Comparison of ENCODE assay signal across 14 cellular contexts in the genomic region with DNA sequence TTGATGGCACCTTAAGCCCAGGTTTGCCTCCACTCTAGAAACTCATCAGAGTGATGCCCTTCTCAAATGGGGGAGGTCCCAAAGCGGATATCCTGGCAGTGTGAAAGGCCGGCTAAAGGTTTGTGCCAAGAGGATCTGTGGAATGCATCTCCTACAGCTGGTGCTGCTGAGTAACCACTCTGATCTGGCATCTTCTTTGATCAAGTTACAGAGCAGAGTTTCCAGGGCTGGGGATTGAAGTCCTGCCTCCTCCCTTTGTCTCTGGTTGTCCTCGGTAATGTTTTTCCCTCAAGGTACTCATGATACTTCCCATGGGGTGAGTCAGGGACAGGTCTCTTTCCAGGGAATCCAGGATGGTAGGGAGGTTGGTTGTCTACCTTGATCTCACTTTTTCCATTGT. TPM values are rescaled to one million over a fixed set of nuclear protein-coding genes. Genes with fewer than 3 reads are reported as not detected.
"Had no signal": no experiment of that assay in that cellular context is flagged by ENCODE, and none has a peak within 500 bp of the region (broad histone marks: within the 10 kb centered on the region; RNA-seq: fewer than 3 reads in every experiment).

No MANE protein-coding gene starts in this region.

- DNase-seq: activated B cell treated with CpG ODN at 0.5 μM for 24 hours; activated CD4-positive, alpha-beta T cell treated with anti-CD3 and anti-CD28 coated beads, Interleukin-2, amount 10 ng/mL, durations not matched to agents 7 days and 5 days; activated CD8-positive, alpha-beta memory T cell treated with anti-CD3 and anti-CD28 coated beads for 24 hours; activated naive CD4-positive, alpha-beta T cell; activated naive CD8-positive, alpha-beta T cell treated with anti-CD3 and anti-CD28 coated beads, Interleukin-2, amount 50 U/mL, for 24 hours; islet precursor cell; naive thymus-derived CD8-positive, alpha-beta T cell had no signal

- H3K27me3 ChIP-seq: ascending aorta had no signal

- H3K4me1 ChIP-seq: ascending aorta, parathyroid adenoma had no signal

- H2AFZ ChIP-seq: parathyroid adenoma had no signal

- H3K27ac ChIP-seq: ascending aorta, parathyroid adenoma had no signal

- H3K9me3 ChIP-seq: ascending aorta had no signal

- H3K79me2 ChIP-seq: parathyroid adenoma had no signal

- FAIRE-seq: colon, endothelial cell of umbilical vein, TTC549 had no signal

- H3K27ac Mint-ChIP-seq: activated B cell treated with CpG ODN at 0.5 μM for 24 hours; activated CD4-positive, alpha-beta T cell treated with anti-CD3 and anti-CD28 coated beads, Interleukin-2, amount 10 ng/mL, durations not matched to agents 7 days and 5 days; activated naive CD8-positive, alpha-beta T cell treated with anti-CD3 and anti-CD28 coated beads, Interleukin-2, amount 50 U/mL, for 24 hours; naive thymus-derived CD8-positive, alpha-beta T cell; stimulated activated memory B cell treated with anti-CD40 and anti-IgM and Interleukin-4, amounts not matched to agents 10 μg/mL and 1 μg/mL and 100 μg/mL, for 72 hours had no signal

- ATAC-seq: activated naive CD8-positive, alpha-beta T cell treated with anti-CD3 and anti-CD28 coated beads, Interleukin-2, amount 50 U/mL, for 24 hours; left lobe of liver; naive thymus-derived CD8-positive, alpha-beta T cell; stimulated activated memory B cell treated with anti-CD40 and anti-IgM and Interleukin-4, amounts not matched to agents 10 μg/mL and 1 μg/mL and 100 μg/mL, for 72 hours had no signal

- H3K4me1 Mint-ChIP-seq: activated B cell treated with CpG ODN at 0.5 μM for 24 hours; activated naive CD8-positive, alpha-beta T cell treated with anti-CD3 and anti-CD28 coated beads, Interleukin-2, amount 50 U/mL, for 24 hours; stimulated activated memory B cell treated with anti-CD40 and anti-IgM and Interleukin-4, amounts not matched to agents 10 μg/mL and 1 μg/mL and 100 μg/mL, for 72 hours had no signal

- H3K4me3 ChIP-seq: ascending aorta had no signal

- H3K4me3 Mint-ChIP-seq: activated B cell treated with CpG ODN at 0.5 μM for 24 hours; activated CD4-positive, alpha-beta T cell treated with anti-CD3 and anti-CD28 coated beads, Interleukin-2, amount 10 ng/mL, durations not matched to agents 7 days and 5 days; activated naive CD8-positive, alpha-beta T cell treated with anti-CD3 and anti-CD28 coated beads, Interleukin-2, amount 50 U/mL, for 24 hours; naive thymus-derived CD8-positive, alpha-beta T cell; stimulated activated memory B cell treated with anti-CD40 and anti-IgM and Interleukin-4, amounts not matched to agents 10 μg/mL and 1 μg/mL and 100 μg/mL, for 72 hours had no signal

- H3K9ac ChIP-seq: parathyroid adenoma had no signal

RNA-seq across cellular contexts. Expression of gene PJVK, which starts 24.8 kb away (rescaled TPM):
- total RNA-seq: ascending aorta had no signal
